ENCODE assay signal across 9 cellular contexts in genomic region chr1:218460367-218460766, GRCh38.
DNase-seq lines count a peak whose midpoint lies in the region; ATAC-seq and TF ChIP-seq lines count a peak whose summit lies in the region.
"Had no signal": no experiment of that assay in that cellular context is flagged by ENCODE, and none has a peak within 500 bp of the region (broad histone marks: within the 10 kb centered on the region; RNA-seq: fewer than 3 reads in every experiment).

No MANE protein-coding gene starts in this region.

- DNase-seq in HCEC 1CT (peak; percentile 62), astrocyte of the hippocampus (ENCODE audit: low read depth, low spot score) (peak; percentile 93), HEK293T (ENCODE audit: extremely low spot score) (no peak), GM13976 (ENCODE audit: low spot score) (no peak)
- DNase-seq: naive B cell had no signal

- in situ Hi-C loops in GM13976 (cut with MboI; ENCODE audit: low sequenced_read_pairs, unreplicated experiment), result no loop called here

- TF ChIP-seq CTCF in GM13976 (IDR thresholded peaks at IDR 0.05; ENCODE audit: borderline replicate concordance, control extremely low read depth, extremely low read depth, insufficient read depth, missing control alignments), result no peak

- no peaks in the 10 kb centered on the region for H3K27me3 ChIP-seq in iPS-20b (ENCODE audit: insufficient read depth, low read length)
- no peaks in the 10 kb centered on the region for H3K27me3 ChIP-seq in stomach smooth muscle (ENCODE audit: control insufficient read depth in 1 of 2, insufficient read depth in 2 of 2, low read length in 2 of 2)

- ATAC-seq in HG02571 (IDR thresholded peaks at IDR 0.05; ENCODE audit: unreplicated experiment) (no peak), HG02852 (IDR thresholded peaks at IDR 0.05; ENCODE audit: unreplicated experiment) (no peak)

- CTCF ChIA-PET in HEK293T (lab: Yijun Ruan, JAX), result interaction anchor here (0.5 kb wide), 1 partner anchor 61 kb away, joined by 3 read pairs; no protein-coding TSS in a partner anchor

- H3K9ac ChIP-seq in iPS-20b (ENCODE audit: low read depth, low read length) (no peak overlapping the region), stomach smooth muscle (ENCODE audit: low read length in 2 of 2) (peak overlapping the region; percentile 30 to 49)

- POLR2A ChIA-PET in HEK293T (lab: Yijun Ruan, JAX), result no interaction called here

- H3K27ac ChIP-seq in iPS-20b (ENCODE audit: low read length) (peak overlapping the region; percentile 25), stomach smooth muscle (ENCODE audit: low read length) (peak overlapping the region; percentile 79)

- H3K9me3 ChIP-seq in iPS-20b (ENCODE audit: insufficient read depth, low read depth, low read length), result no peaks in the 10 kb centered on the region; the same call in 1 of the 2 replicates
- no peaks in the 10 kb centered on the region for H3K9me3 ChIP-seq in stomach smooth muscle (ENCODE audit: control insufficient read depth in 2 of 2, low read length in 2 of 2)

- H3K4me1 ChIP-seq in iPS-20b (ENCODE audit: insufficient read depth, low read length), result peaks cover 17% of the 10 kb centered on the region
- H3K4me1 ChIP-seq in stomach smooth muscle (ENCODE audit: control insufficient read depth, insufficient read depth, low read length), result peaks cover 26% of the 10 kb centered on the region

- H3K36me3 ChIP-seq in iPS-20b (ENCODE audit: insufficient read depth, low read depth, low read length) (no peaks in the 10 kb centered on the region), stomach smooth muscle (ENCODE audit: control insufficient read depth in 2 of 2, insufficient read depth in 2 of 2, low read length in 2 of 2) (no peaks in the 10 kb centered on the region)

- H3K4me3 ChIP-seq in iPS-20b (ENCODE audit: low read length), result peak overlapping the region; percentile 36; the same call in 1 of the 2 replicates
- peak overlapping the region; percentile 36 to 52 for H3K4me3 ChIP-seq in stomach smooth muscle (ENCODE audit: low read length in 2 of 2)

TF ChIP-seq in HEK293T, 16 proteins besides CTCF, POLR2A, EP300 and RAD21:
- no peak for TF ChIP-seq TARDBP (IDR thresholded peaks at IDR 0.05)
- TF ChIP-seq LEF1 (IDR thresholded peaks at IDR 0.05; ENCODE audit: borderline replicate concordance), result no peak
- TF ChIP-seq BHLHE40 (IDR thresholded peaks at IDR 0.05; ENCODE audit: borderline replicate concordance), result no peak
- TF ChIP-seq CTBP1 (IDR thresholded peaks at IDR 0.05; ENCODE audit: borderline replicate concordance), result no peak
- TF ChIP-seq HDGF (IDR thresholded peaks at IDR 0.05; ENCODE audit: borderline replicate concordance), result no peak
- no peak for TF ChIP-seq ELF4 (IDR thresholded peaks at IDR 0.05)
- TF ChIP-seq FOXM1 (IDR thresholded peaks at IDR 0.05; ENCODE audit: borderline replicate concordance), result no peak
- TF ChIP-seq ZNF384 (IDR thresholded peaks at IDR 0.05), result no peak
- no peak for TF ChIP-seq L3MBTL2 (conservative IDR thresholded peaks at IDR 0.05)
- no peak for TF ChIP-seq ARNT (IDR thresholded peaks at IDR 0.05)
- TF ChIP-seq, protein P1, sequence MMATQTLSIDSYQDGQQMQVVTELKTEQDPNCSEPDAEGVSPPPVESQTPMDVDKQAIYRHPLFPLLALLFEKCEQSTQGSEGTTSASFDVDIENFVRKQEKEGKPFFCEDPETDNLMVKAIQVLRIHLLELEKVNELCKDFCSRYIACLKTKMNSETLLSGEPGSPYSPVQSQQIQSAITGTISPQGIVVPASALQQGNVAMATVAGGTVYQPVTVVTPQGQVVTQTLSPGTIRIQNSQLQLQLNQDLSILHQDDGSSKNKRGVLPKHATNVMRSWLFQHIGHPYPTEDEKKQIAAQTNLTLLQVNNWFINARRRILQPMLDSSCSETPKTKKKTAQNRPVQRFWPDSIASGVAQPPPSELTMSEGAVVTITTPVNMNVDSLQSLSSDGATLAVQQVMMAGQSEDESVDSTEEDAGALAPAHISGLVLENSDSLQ (IDR thresholded peaks at IDR 0.05), result no peak
- TF ChIP-seq NFRKB (IDR thresholded peaks at IDR 0.05), result no peak
TF ChIP-seq in HEK293T: peak in this region for 0.

Comparison
In these comparisons a context has a peak if more than half of its experiments do, and no peak if none do; other contexts are left out.
1. DNase-seq: peak in HCEC 1CT (single experiment) and astrocyte of the hippocampus (single experiment); none in HEK293T (single experiment) and GM13976 (single experiment).